Comparison of ENCODE assay signal across 2 cellular contexts in the genomic region with DNA sequence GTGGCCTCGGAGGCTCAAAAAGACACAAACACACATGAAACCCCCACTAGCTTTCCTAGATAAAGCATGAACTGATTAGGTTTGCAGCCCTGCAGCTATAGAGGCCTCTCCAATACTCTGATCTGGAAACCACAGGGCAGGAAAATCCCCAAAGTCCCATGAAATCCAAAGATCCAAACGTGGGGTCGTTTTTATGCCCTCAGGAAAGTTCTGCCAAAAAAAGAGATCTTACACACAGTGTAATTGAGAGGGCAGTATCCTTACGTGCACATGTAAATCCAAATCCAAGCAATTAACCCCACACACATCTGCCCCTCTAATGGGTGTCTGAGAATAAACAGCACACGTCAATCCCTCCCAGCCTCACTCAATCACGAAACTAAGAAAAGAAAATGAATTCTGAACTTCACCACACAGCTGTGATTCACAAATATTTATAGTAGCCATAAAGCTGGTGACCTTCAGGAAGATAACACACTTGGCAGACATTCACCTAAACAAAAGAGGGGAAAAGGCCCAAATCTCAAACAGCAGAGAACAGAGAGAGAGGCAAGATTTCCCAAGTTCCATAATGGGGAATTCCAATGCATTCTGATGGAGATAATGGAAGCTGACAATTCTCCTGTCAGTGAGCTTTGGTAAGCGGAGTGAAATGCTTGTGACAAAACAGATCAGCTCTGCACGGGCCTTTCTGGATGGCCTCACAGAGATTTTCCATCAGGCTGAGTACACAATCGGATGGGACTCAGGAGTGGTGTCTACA.
TF ChIP-seq lines count a peak whose summit lies in the region.

No MANE protein-coding gene starts in this region.

TF ChIP-seq in liver, 16 proteins besides CTCF, POLR2A, EP300 and RAD21 (continued from another document):
- TF ChIP-seq, protein P1, sequence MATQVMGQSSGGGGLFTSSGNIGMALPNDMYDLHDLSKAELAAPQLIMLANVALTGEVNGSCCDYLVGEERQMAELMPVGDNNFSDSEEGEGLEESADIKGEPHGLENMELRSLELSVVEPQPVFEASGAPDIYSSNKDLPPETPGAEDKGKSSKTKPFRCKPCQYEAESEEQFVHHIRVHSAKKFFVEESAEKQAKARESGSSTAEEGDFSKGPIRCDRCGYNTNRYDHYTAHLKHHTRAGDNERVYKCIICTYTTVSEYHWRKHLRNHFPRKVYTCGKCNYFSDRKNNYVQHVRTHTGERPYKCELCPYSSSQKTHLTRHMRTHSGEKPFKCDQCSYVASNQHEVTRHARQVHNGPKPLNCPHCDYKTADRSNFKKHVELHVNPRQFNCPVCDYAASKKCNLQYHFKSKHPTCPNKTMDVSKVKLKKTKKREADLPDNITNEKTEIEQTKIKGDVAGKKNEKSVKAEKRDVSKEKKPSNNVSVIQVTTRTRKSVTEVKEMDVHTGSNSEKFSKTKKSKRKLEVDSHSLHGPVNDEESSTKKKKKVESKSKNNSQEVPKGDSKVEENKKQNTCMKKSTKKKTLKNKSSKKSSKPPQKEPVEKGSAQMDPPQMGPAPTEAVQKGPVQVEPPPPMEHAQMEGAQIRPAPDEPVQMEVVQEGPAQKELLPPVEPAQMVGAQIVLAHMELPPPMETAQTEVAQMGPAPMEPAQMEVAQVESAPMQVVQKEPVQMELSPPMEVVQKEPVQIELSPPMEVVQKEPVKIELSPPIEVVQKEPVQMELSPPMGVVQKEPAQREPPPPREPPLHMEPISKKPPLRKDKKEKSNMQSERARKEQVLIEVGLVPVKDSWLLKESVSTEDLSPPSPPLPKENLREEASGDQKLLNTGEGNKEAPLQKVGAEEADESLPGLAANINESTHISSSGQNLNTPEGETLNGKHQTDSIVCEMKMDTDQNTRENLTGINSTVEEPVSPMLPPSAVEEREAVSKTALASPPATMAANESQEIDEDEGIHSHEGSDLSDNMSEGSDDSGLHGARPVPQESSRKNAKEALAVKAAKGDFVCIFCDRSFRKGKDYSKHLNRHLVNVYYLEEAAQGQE (IDR thresholded peaks at IDR 0.05) = no peak
- TF ChIP-seq ATF3 (IDR thresholded peaks at IDR 0.05) (no peak), FOXA1 (IDR thresholded peaks at IDR 0.05) (no peak), YY1 (IDR thresholded peaks at IDR 0.05) (peak; percentile 48), NR2F2 (IDR thresholded peaks at IDR 0.05) (peak; percentile 65), GABPA (IDR thresholded peaks at IDR 0.05 in 1 of 2, conservative IDR thresholded peaks at IDR 0.05 in 1 of 2) (no peak), ZBTB33 (IDR thresholded peaks at IDR 0.05) (no peak), EGR1 (IDR thresholded peaks at IDR 0.05; ENCODE audit: low read depth in 2 of 2) (no peak), JUND (IDR thresholded peaks at IDR 0.05) (no peak)
TF ChIP-seq in liver: peak in this region for 3.

TF ChIP-seq in HepG2, 621 proteins besides CTCF, POLR2A, EP300 and RAD21 (continued from another document):
- TF ChIP-seq ARID3A (IDR thresholded peaks at IDR 0.05; ENCODE audit: low read depth, low read length) (no peak), BRD4 (CRISPR knock-in tag; IDR thresholded peaks at IDR 0.05) (no peak), MTF2 (CRISPR knock-in tag; IDR thresholded peaks at IDR 0.05; ENCODE audit: borderline replicate concordance) (no peak), HMGXB3 (CRISPR knock-in tag; IDR thresholded peaks at IDR 0.05; ENCODE audit: borderline replicate concordance) (no peak), ZNF605 (CRISPR knock-in tag; IDR thresholded peaks at IDR 0.05) (no peak), ZNF234 (CRISPR knock-in tag; conservative IDR thresholded peaks at IDR 0.05) (no peak)
- TF ChIP-seq, protein P2, sequence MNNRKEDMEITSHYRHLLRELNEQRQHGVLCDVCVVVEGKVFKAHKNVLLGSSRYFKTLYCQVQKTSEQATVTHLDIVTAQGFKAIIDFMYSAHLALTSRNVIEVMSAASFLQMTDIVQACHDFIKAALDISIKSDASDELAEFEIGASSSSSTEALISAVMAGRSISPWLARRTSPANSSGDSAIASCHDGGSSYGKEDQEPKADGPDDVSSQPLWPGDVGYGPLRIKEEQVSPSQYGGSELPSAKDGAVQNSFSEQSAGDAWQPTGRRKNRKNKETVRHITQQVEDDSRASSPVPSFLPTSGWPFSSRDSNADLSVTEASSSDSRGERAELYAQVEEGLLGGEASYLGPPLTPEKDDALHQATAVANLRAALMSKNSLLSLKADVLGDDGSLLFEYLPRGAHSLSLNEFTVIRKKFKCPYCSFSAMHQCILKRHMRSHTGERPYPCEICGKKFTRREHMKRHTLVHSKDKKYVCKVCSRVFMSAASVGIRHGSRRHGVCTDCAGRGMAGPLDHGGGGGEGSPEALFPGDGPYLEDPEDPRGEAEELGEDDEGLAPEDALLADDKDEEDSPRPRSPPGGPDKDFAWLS (CRISPR knock-in tag; IDR thresholded peaks at IDR 0.05; ENCODE audit: borderline replicate concordance) = no peak
